Comparison of ENCODE assay signal across 8 cellular contexts in genomic region chr14:20454645-20455354, GRCh38.
DNase-seq lines count a peak whose midpoint lies in the region; ATAC-seq lines count a peak whose summit lies in the region.

Gene APEX1, plus strand, starts transcription at chr14:20455226. Its CDS starts 420 bp downstream, at chr14:20455646.
Gene OSGEP, minus strand, starts transcription at chr14:20454812. Its CDS starts 129 bp downstream, at chr14:20454683.

- no peak within 1 kb of the TSS for H3K4me3 Mint-ChIP-seq in central memory CD8-positive, alpha-beta T cell

- peaks cover 9% of the 10 kb centered on the region for H3K4me1 Mint-ChIP-seq in central memory CD8-positive, alpha-beta T cell

- ATAC-seq in GM19023 (IDR thresholded peaks at IDR 0.05; ENCODE audit: unreplicated experiment) (peak; percentile 92), HG03280 (IDR thresholded peaks at IDR 0.05; ENCODE audit: unreplicated experiment) (peak; percentile 89)
- ATAC-seq in central memory CD8-positive, alpha-beta T cell (replicated peaks; ENCODE audit: extremely low read depth, poor library complexity, severe bottlenecking), result peak; percentile 85

- H3K27ac Mint-ChIP-seq in central memory CD8-positive, alpha-beta T cell (ENCODE audit: low read depth), result no peak within 1 kb of the TSS

- H3K27me3 Mint-ChIP-seq in central memory CD8-positive, alpha-beta T cell, result no peaks in the 10 kb centered on the region

- H3K9me3 Mint-ChIP-seq in central memory CD8-positive, alpha-beta T cell, result no peaks in the 10 kb centered on the region

- H3K36me3 Mint-ChIP-seq in central memory CD8-positive, alpha-beta T cell (ENCODE audit: insufficient read depth), result peaks cover 45% of the 10 kb centered on the region

- peak; percentile 97 for DNase-seq in AG08396 (ENCODE audit: low spot score)
- peak; percentile 98 for DNase-seq in NCI-H345 treated with DMSO at 0.1 percent for 48 hours (lab: John Stamatoyannopoulos, UW; ENCODE audit: unreplicated experiment)
- DNase-seq in activated CD4-positive, CD25-positive, alpha-beta regulatory T cell treated with anti-CD3 and anti-CD28 coated beads, Interleukin-2, amount 50 U/mL, for 16 hours (ENCODE audit: low read depth, low spot score), result peak; percentile 97
- DNase-seq in central memory CD8-positive, alpha-beta T cell (ENCODE audit: low spot score in 2 of 2), result peak; percentile 91 to 97
- peak; percentile 99 for DNase-seq in iris pigment epithelial cell (ENCODE audit: low read depth)
- DNase-seq in stimulated activated CD4-positive, alpha-beta T cell treated with anti-CD3 and anti-CD28 coated beads, Interleukin-12 subunit alpha, Interleukin-12 subunit beta, amount 100 ng/mL, for 24 hours (ENCODE audit: low read depth in 2 of 2), result peak; percentile 92 to 96

Comparison
In these comparisons a context has a peak if more than half of its experiments do, and no peak if none do; other contexts are left out.
1. Peak in every context shown above with its lines: DNase-seq and ATAC-seq.